ENCODE assay signal across 8 cellular contexts in genomic region chr3:11155341-11156025, GRCh38. TPM values are rescaled to one million over a fixed set of nuclear protein-coding genes. Genes with fewer than 3 reads are reported as not detected.
A peak's percentile ranks its signal among the peaks of the same experiment; 100 is the strongest.
DNase-seq lines count a peak whose midpoint lies in the region; ATAC-seq lines count a peak whose summit lies in the region.

No MANE protein-coding gene starts in this region.

- H3K4me3 ChIP-seq in muscle layer of colon (ENCODE audit: low read depth in 1 of 2, low read length in 2 of 2) = peak overlapping the region; percentile 63 to 75

- H3K4me1 ChIP-seq in muscle layer of colon (ENCODE audit: insufficient read depth, low read length) = peaks cover 21% of the 10 kb centered on the region

- DNase-seq in ELR (ENCODE audit: low read depth) = peak; percentile 86
- peak; percentile 84 for DNase-seq in M059J (ENCODE audit: low read depth)
- DNase-seq in activated CD4-positive, alpha-beta memory T cell treated with anti-CD3 and anti-CD28 coated beads for 36 hours = peak; percentile 41
- DNase-seq in fibroblast of peridontal ligament (ENCODE audit: extremely low read depth) = peak; percentile 80
- DNase-seq in ureter (ENCODE audit: low spot score) = peak; percentile 80

- H3K27me3 ChIP-seq in muscle layer of colon (ENCODE audit: control insufficient read depth in 1 of 2, insufficient read depth in 2 of 2, low read length in 2 of 2) = no peaks in the 10 kb centered on the region

- no peak overlapping the region for H3K9ac ChIP-seq in muscle layer of colon (ENCODE audit: low read length)

- CTCF ChIA-PET in activated CD4-positive, alpha-beta memory T cell treated with anti-CD3 and anti-CD28 coated beads for 36 hours (lab: Charles Lee) = interaction anchor here (0.6 to 4.7 kb wide), 5 partner anchors 8 to 980 kb away, joined by 3 to 33 read pairs (median 3); no protein-coding TSS in a partner anchor

- H3K9me3 Mint-ChIP-seq in activated CD4-positive, alpha-beta memory T cell treated with anti-CD3 and anti-CD28 coated beads for 36 hours = no peaks in the 10 kb centered on the region

- H3K36me3 ChIP-seq in muscle layer of colon (ENCODE audit: insufficient read depth, low read length) = no peaks in the 10 kb centered on the region

- POLR2A ChIA-PET in activated CD4-positive, alpha-beta memory T cell treated with anti-CD3 and anti-CD28 coated beads for 36 hours (lab: Charles Lee) = no interaction called here

- no peak overlapping the region for H3K4me3 Mint-ChIP-seq in activated CD4-positive, alpha-beta memory T cell treated with anti-CD3 and anti-CD28 coated beads for 36 hours

- H3K4me1 Mint-ChIP-seq in activated CD4-positive, alpha-beta memory T cell treated with anti-CD3 and anti-CD28 coated beads for 36 hours (ENCODE audit: low read depth) = peaks cover 9% of the 10 kb centered on the region

- H3K27me3 Mint-ChIP-seq in activated CD4-positive, alpha-beta memory T cell treated with anti-CD3 and anti-CD28 coated beads for 36 hours = peaks cover 53% of the 10 kb centered on the region

- H3K27ac ChIP-seq in muscle layer of colon (ENCODE audit: low read depth, low read length) = peak overlapping the region; percentile 65

- no peaks in the 10 kb centered on the region for H3K36me3 Mint-ChIP-seq in activated CD4-positive, alpha-beta memory T cell treated with anti-CD3 and anti-CD28 coated beads for 36 hours

- intact Hi-C loops in activated CD4-positive, alpha-beta memory T cell treated with anti-CD3 and anti-CD28 coated beads for 36 hours (cut with micrococcal nuclease) = no loop called here

- ATAC-seq in GM18909 (IDR thresholded peaks at IDR 0.05; ENCODE audit: poor library complexity, unreplicated experiment) (no peak), HG03108 (IDR thresholded peaks at IDR 0.05; ENCODE audit: unreplicated experiment) (no peak)

- no peak overlapping the region for H3K27ac Mint-ChIP-seq in activated CD4-positive, alpha-beta memory T cell treated with anti-CD3 and anti-CD28 coated beads for 36 hours

- H3K9me3 ChIP-seq in muscle layer of colon (ENCODE audit: low read length) = no peaks in the 10 kb centered on the region

RNA-seq across cellular contexts. Expression of gene HRH1, which starts 1.2 kb away (rescaled TPM):
- total RNA-seq in M059J (2014; rRNA removed; shearing (Covaris generic)) = 13.9 and 21.8 TPM in 2 replicates
- 1 to 10 TPM; 2.3 to 2.9 TPM for total RNA-seq in activated CD4-positive, alpha-beta memory T cell treated with anti-CD3 and anti-CD28 coated beads for 36 hours
- total RNA-seq in ureter = 10.5 TPM
